Comparison of ENCODE assay signal across 1 cellular context in the genomic region with DNA sequence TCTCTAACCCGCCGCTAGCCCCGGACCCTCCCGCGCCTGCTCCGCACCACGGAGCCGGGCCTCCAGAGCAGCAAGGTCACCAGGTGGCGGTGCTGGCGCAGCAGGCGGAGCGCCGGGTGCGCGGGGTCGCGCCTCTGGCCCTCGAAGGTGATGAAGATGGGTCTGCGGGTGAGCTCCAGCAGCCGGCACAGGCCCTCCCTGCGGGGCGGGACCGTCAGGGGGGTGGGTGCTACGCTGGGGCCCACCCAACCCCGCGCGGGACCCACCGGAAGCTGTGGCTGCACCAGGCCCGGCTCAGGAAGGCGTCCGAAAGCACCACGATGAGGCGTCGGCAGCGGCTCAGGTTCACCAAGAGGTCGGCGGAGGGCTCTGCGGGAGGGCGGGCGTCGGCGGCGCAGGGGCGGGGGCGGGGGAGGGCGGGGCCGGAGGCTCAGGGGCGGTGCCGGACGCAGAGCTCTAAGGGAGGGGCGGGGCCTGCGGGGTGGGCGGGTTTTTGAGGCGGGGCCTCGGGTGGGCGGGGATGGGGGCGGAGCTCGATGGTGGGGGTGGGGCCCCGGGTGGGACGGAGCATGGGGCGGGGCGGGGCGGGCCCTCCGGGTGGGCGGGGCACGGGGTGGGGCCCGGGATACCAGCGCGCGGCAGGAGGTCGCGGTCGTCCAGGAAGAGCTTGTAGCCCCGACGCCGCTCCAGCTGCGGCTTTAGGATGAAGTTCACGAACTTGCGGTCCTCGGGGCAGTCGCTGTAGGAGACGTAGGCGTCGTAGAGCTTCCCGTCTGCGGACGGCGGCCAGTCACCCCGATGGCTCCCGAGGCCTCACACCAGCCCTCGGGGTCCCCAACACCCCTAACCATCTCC.
TF ChIP-seq lines count a peak whose summit lies in the region.

No MANE protein-coding gene starts in this region.

TF ChIP-seq in GM23338, 12 proteins besides CTCF, POLR2A, EP300 and RAD21 (continued from another document):
- TF ChIP-seq ZNF462 (CRISPR knock-in tag; IDR thresholded peaks at IDR 0.05): no peak
